9 cellular contexts compared by ENCODE assay signal in genomic region chr18:63316612-63317555, GRCh38. TPM values are rescaled to one million over a fixed set of nuclear protein-coding genes. Genes with fewer than 3 reads are reported as not detected.
DNase-seq lines count a peak whose midpoint lies in the region; ATAC-seq, FAIRE-seq and TF ChIP-seq lines count a peak whose summit lies in the region.
"Had no signal": no experiment of that assay in that cellular context is flagged by ENCODE, and none has a peak within 500 bp of the region (broad histone marks: within the 10 kb centered on the region; RNA-seq: fewer than 3 reads in every experiment).

No MANE protein-coding gene starts in this region.

- H2BK120ac ChIP-seq in H9 (ENCODE audit: low read depth, low read length, poor library complexity, severe bottlenecking) = no peak overlapping the region

- H3K4me1 ChIP-seq in BE2C (no peaks in the 10 kb centered on the region), mucosa of rectum (ENCODE audit: control insufficient read depth in 2 of 2, insufficient read depth in 2 of 2, low read length in 2 of 2) (peaks cover 11 to 14% of the 10 kb centered on the region in 2 donors), H9 (ENCODE audit: insufficient read depth, low read length) (no peaks in the 10 kb centered on the region)

- H3K4me2 ChIP-seq in H9 (ENCODE audit: insufficient read depth, insufficient read length, low read length) = no peak overlapping the region

- H3K9me3 ChIP-seq in BE2C (no peaks in the 10 kb centered on the region), SK-N-MC (ENCODE audit: low read depth, low read length) (no peaks in the 10 kb centered on the region), mucosa of rectum (ENCODE audit: control insufficient read depth in 2 of 2, low read length in 2 of 2) (no peaks in the 10 kb centered on the region), H9 (ENCODE audit: control insufficient read depth, low read depth, low read length) (no peaks in the 10 kb centered on the region)

- H2BK12ac ChIP-seq in H9 (ENCODE audit: insufficient read length, low read depth, low read length) = no peak overlapping the region

- H4K91ac ChIP-seq in H9 (ENCODE audit: insufficient read length, low read depth, low read length) = no peak overlapping the region

- H3K27me3 ChIP-seq in BE2C (no peaks in the 10 kb centered on the region), mucosa of rectum (ENCODE audit: control insufficient read depth in 2 of 2, insufficient read depth in 2 of 2, low read length in 2 of 2) (no peaks in the 10 kb centered on the region), H9 (ENCODE audit: insufficient read depth, low read length) (peaks cover 10% of the 10 kb centered on the region; the same call in 1 of the 2 replicates)

- H3K27ac Mint-ChIP-seq in H9 = no peak overlapping the region

- H2BK20ac ChIP-seq in H9 (ENCODE audit: low read depth, low read length, poor library complexity, severe bottlenecking) = no peak overlapping the region

- no peaks in the 10 kb centered on the region; the same call in 1 of the 2 replicates for H3K79me2 ChIP-seq in H9 (ENCODE audit: insufficient read depth, low read length)

- peak; percentile 19 for ATAC-seq in GM18861 (IDR thresholded peaks at IDR 0.05; ENCODE audit: unreplicated experiment)
- ATAC-seq in GM18502 (IDR thresholded peaks at IDR 0.05; ENCODE audit: poor library complexity, unreplicated experiment) = no peak
- ATAC-seq: Panc1 had no signal

- H2AK5ac ChIP-seq in H9 (ENCODE audit: insufficient read length, low read length) = no peak overlapping the region

- H3K56ac ChIP-seq in H9 (ENCODE audit: insufficient read length, low read depth, low read length) = no peak overlapping the region

- H2BK5ac ChIP-seq in H9 (ENCODE audit: insufficient read length, low read length) = no peak overlapping the region

- H4K5ac ChIP-seq in H9 (ENCODE audit: insufficient read length, low read depth, low read length) = no peak overlapping the region

- no peak overlapping the region for H3K23ac ChIP-seq in H9 (ENCODE audit: insufficient read length, low read depth, low read length)

- FAIRE-seq in D721Med (lab: Jason Lieb, UNC) = no peak

- H3K4me3 Mint-ChIP-seq in H9 = no peak overlapping the region

- no peak for TF ChIP-seq CTCF in BE2C (IDR thresholded peaks at IDR 0.05; ENCODE audit: low read depth, low read length)
- no peak for TF ChIP-seq CTCF in H9 (conservative IDR thresholded peaks at IDR 0.05)
- TF ChIP-seq CTCF in D721Med (IDR thresholded peaks at IDR 0.05; ENCODE audit: insufficient read depth, missing control alignments) = no peak

- H3K4me1 Mint-ChIP-seq in H9 = peaks cover 14 to 25% of the 10 kb centered on the region in 2 experiments

- H3K18ac ChIP-seq in H9 (ENCODE audit: insufficient read length, low read depth, low read length) = no peak overlapping the region

- H3K27me3 Mint-ChIP-seq in H9 (ENCODE audit: low read depth) = peaks cover 53% of the 10 kb centered on the region

- H3K27ac ChIP-seq in SK-N-MC = no peak overlapping the region
- H3K27ac ChIP-seq in mucosa of rectum (ENCODE audit: low read depth in 2 of 2, low read length in 2 of 2) = peak overlapping the region; percentile 38 to 67
- no peak overlapping the region for H3K27ac ChIP-seq in H9 (ENCODE audit: insufficient read length, low read depth, low read length)

- H3K4me3 ChIP-seq in BE2C (ENCODE audit: low read depth, low read length) (peak overlapping the region; percentile 84), SK-N-MC (peak overlapping the region; percentile 95), mucosa of rectum (ENCODE audit: low read length in 2 of 2) (peak overlapping the region; percentile 91 to 97)

- H3K14ac ChIP-seq in H9 (ENCODE audit: insufficient read depth, low read length) = no peak overlapping the region

- H4K20me1 ChIP-seq in H9 (ENCODE audit: control insufficient read depth, insufficient read depth, insufficient read length) = no peaks in the 10 kb centered on the region

- H3K36me3 Mint-ChIP-seq in H9 (ENCODE audit: insufficient read depth in 1 of 3, low read depth in 3 of 3) = no peaks in the 10 kb centered on the region; a peak in 1 of 7 replicates

- H4K8ac ChIP-seq in H9 (replicated peaks; ENCODE audit: insufficient read length, low read depth, low read length) = no peak overlapping the region

- peaks cover 19% of the 10 kb centered on the region for H3K23me2 ChIP-seq in H9 (ENCODE audit: insufficient read length, low read depth, low read length, poor library complexity, severe bottlenecking)

- H3K36me3 ChIP-seq in BE2C = no peaks in the 10 kb centered on the region
- H3K36me3 ChIP-seq in SK-N-MC (ENCODE audit: insufficient read depth, low read length) = no peaks in the 10 kb centered on the region
- H3K36me3 ChIP-seq in mucosa of rectum (ENCODE audit: control insufficient read depth in 2 of 2, insufficient read depth in 2 of 2, low read length in 2 of 2) = no peaks in the 10 kb centered on the region

- no peak overlapping the region for H3K4ac ChIP-seq in H9 (ENCODE audit: low read depth, low read length)

- no peaks in the 10 kb centered on the region; a peak in 1 of 5 replicates for H3K9me3 Mint-ChIP-seq in H9

- H2AFZ ChIP-seq in H9 (ENCODE audit: low read length) = no peak overlapping the region

- H3K9ac ChIP-seq in SK-N-MC (ENCODE audit: insufficient read length) = no peak overlapping the region
- peak overlapping the region in 1 of 2 donors; percentile 83 for H3K9ac ChIP-seq in mucosa of rectum (ENCODE audit: low read depth in 1 of 2, low read length in 2 of 2)
- no peak overlapping the region for H3K9ac ChIP-seq in H9 (ENCODE audit: extremely low read depth, insufficient read length, low read length)

- no peak overlapping the region for H2BK15ac ChIP-seq in H9 (ENCODE audit: low read depth, low read length)

- no peak overlapping the region for H3T11ph ChIP-seq in H9 (ENCODE audit: low read length)

- DNase-seq in BE2C (no peak), SK-N-MC (ENCODE audit: low read depth, low spot score) (no peak), NCI-H2029 treated with DMSO at 0.1 percent for 48 hours (lab: John Stamatoyannopoulos, UW) (no peak), H9 (no peak), D721Med (ENCODE audit: insufficient read length, low spot score) (no peak)

- H3K79me1 ChIP-seq in H9 (ENCODE audit: insufficient read depth, low read depth, low read length, poor library complexity, severe bottlenecking) = no peaks in the 10 kb centered on the region

- WGBS in H9 (ENCODE audit: extremely low coverage, insufficient read length, low lambda C conversion rate) = no CpG with 5 or more reads among the region's 4 CpGs

RNA-seq across cellular contexts. Expression of gene BCL2, which starts 2.7 kb away (rescaled TPM):
- polyA plus RNA-seq in BE2C (2012; ENCODE audit: insufficient read depth, insufficient read length, low read depth) = 15.4 TPM
- total RNA-seq in H9 (2021) = 1.2 and 1.3 TPM in 2 replicates

RNA-seq across cellular contexts. Expression of gene KDSR, which starts 50.1 kb away (rescaled TPM):
- 11.0 TPM for polyA plus RNA-seq in BE2C (2012; ENCODE audit: insufficient read depth, insufficient read length, low read depth)
- total RNA-seq in H9 (2021) = 50.0 and 58.5 TPM in 2 replicates

Comparison
In these comparisons a context has a peak if more than half of its experiments do, and no peak if none do; other contexts are left out.
1. H3K27ac ChIP-seq: peak in mucosa of rectum (2 of 2); none in SK-N-MC (single experiment) and H9 (single experiment).
2. Peak in every context shown above with its lines, with median percentiles within 50 percentile points of each other: H3K4me3 ChIP-seq.